13 cellular contexts compared by ENCODE assay signal in genomic region chr19:1992759-1993260, GRCh38. TPM values are rescaled to one million over a fixed set of nuclear protein-coding genes. Genes with fewer than 3 reads are reported as not detected.
DNase-seq lines count a peak whose midpoint lies in the region; ATAC-seq, FAIRE-seq and TF ChIP-seq lines count a peak whose summit lies in the region.
"Had no signal": no experiment of that assay in that cellular context is flagged by ENCODE, and none has a peak within 500 bp of the region (broad histone marks: within the 10 kb centered on the region; RNA-seq: fewer than 3 reads in every experiment).

No MANE protein-coding gene starts in this region.

- H3K27me3 Mint-ChIP-seq in activated CD4-positive, alpha-beta T cell treated with anti-CD3 and anti-CD28 coated beads for 36 hours: no peaks in the 10 kb centered on the region
- no peaks in the 10 kb centered on the region for H3K27me3 Mint-ChIP-seq in activated CD4-positive, alpha-beta T cell treated with anti-CD3 and anti-CD28 coated beads, Interleukin-2, amount 10 ng/mL, durations not matched to agents 24 days and 14 days
- H3K27me3 Mint-ChIP-seq in activated T-cell treated with anti-CD3 and anti-CD28 coated beads, Interleukin-2, amount 50 U/mL, for 72 hours (ENCODE audit: low read depth): no peaks in the 10 kb centered on the region
- H3K27me3 Mint-ChIP-seq in glutamatergic neuron (ENCODE audit: unreplicated experiment): peaks cover 12% of the 10 kb centered on the region

- intact Hi-C loops in activated CD4-positive, alpha-beta T cell treated with anti-CD3 and anti-CD28 coated beads for 36 hours (cut with DNase I, micrococcal nuclease): no loop called here
- intact Hi-C loops in activated CD4-positive, alpha-beta T cell treated with anti-CD3 and anti-CD28 coated beads, Interleukin-2, amount 10 ng/mL, durations not matched to agents 24 days and 14 days (cut with micrococcal nuclease): no loop called here
- intact Hi-C loops in sciatic nerve (cut with DNase I): no loop called here

- peak; percentile 66 for DNase-seq in activated CD4-positive, alpha-beta T cell treated with anti-CD3 and anti-CD28 coated beads for 36 hours
- no peak for DNase-seq in activated CD4-positive, alpha-beta T cell treated with anti-CD3 and anti-CD28 coated beads, Interleukin-2, amount 10 ng/mL, durations not matched to agents 24 days and 14 days
- peak; percentile 99 for DNase-seq in H7
- peak; percentile 16 to 38 for DNase-seq in activated T-cell treated with anti-CD3 and anti-CD28 coated beads, Interleukin-2, amount 50 U/mL, for 72 hours
- no peak for DNase-seq in sciatic nerve (ENCODE audit: low spot score)
- no peak for DNase-seq in frontal cortex (ENCODE audit: low spot score in 2 of 2)
- no peak for DNase-seq in glutamatergic neuron
- DNase-seq: immature natural killer cell, NCI-H1930 had no signal

- CTCF ChIA-PET in activated CD4-positive, alpha-beta T cell treated with anti-CD3 and anti-CD28 coated beads for 36 hours (lab: Charles Lee): no interaction called here

- TF ChIP-seq CTCF in glutamatergic neuron (IDR thresholded peaks at IDR 0.05; ENCODE audit: partially characterized antibody, unreplicated experiment): no peak

- POLR2A ChIA-PET in activated CD4-positive, alpha-beta T cell treated with anti-CD3 and anti-CD28 coated beads for 36 hours (lab: Charles Lee): no interaction called here

- H3K4me3 ChIP-seq in H7 (ENCODE audit: insufficient read depth, low read depth, low read length): no peak overlapping the region
- H3K4me3 ChIP-seq: coronary artery, right atrium auricular region had no signal

- no peaks in the 10 kb centered on the region for H3K4me1 Mint-ChIP-seq in activated CD4-positive, alpha-beta T cell treated with anti-CD3 and anti-CD28 coated beads for 36 hours
- H3K4me1 Mint-ChIP-seq in activated CD4-positive, alpha-beta T cell treated with anti-CD3 and anti-CD28 coated beads, Interleukin-2, amount 10 ng/mL, durations not matched to agents 24 days and 14 days: no peaks in the 10 kb centered on the region
- H3K4me1 Mint-ChIP-seq in activated T-cell treated with anti-CD3 and anti-CD28 coated beads, Interleukin-2, amount 50 U/mL, for 72 hours (ENCODE audit: low read depth): no peaks in the 10 kb centered on the region
- no peaks in the 10 kb centered on the region for H3K4me1 Mint-ChIP-seq in glutamatergic neuron (ENCODE audit: low read depth, unreplicated experiment)

- H3K27ac Mint-ChIP-seq in activated CD4-positive, alpha-beta T cell treated with anti-CD3 and anti-CD28 coated beads for 36 hours: no peak overlapping the region
- H3K27ac Mint-ChIP-seq in activated CD4-positive, alpha-beta T cell treated with anti-CD3 and anti-CD28 coated beads, Interleukin-2, amount 10 ng/mL, durations not matched to agents 24 days and 14 days: no peak overlapping the region
- no peak overlapping the region for H3K27ac Mint-ChIP-seq in activated T-cell treated with anti-CD3 and anti-CD28 coated beads, Interleukin-2, amount 50 U/mL, for 72 hours
- H3K27ac Mint-ChIP-seq in glutamatergic neuron (ENCODE audit: unreplicated experiment): no peak overlapping the region

- H3K27me3 ChIP-seq in H7 (ENCODE audit: control insufficient read depth, insufficient read depth, low read length): no peaks in the 10 kb centered on the region
- H3K27me3 ChIP-seq: right atrium auricular region had no signal

- peaks cover 6% of the 10 kb centered on the region for H3K36me3 ChIP-seq in H7 (replicated peaks; ENCODE audit: control insufficient read depth, insufficient read depth, low read length)

- peaks cover 32% of the 10 kb centered on the region for H3K36me3 Mint-ChIP-seq in activated CD4-positive, alpha-beta T cell treated with anti-CD3 and anti-CD28 coated beads for 36 hours (ENCODE audit: low read depth)
- H3K36me3 Mint-ChIP-seq in activated CD4-positive, alpha-beta T cell treated with anti-CD3 and anti-CD28 coated beads, Interleukin-2, amount 10 ng/mL, durations not matched to agents 24 days and 14 days (ENCODE audit: low read depth): peaks cover 21% of the 10 kb centered on the region
- H3K36me3 Mint-ChIP-seq in activated T-cell treated with anti-CD3 and anti-CD28 coated beads, Interleukin-2, amount 50 U/mL, for 72 hours (ENCODE audit: insufficient read depth in 2 of 2): peaks cover 2 to 9% of the 10 kb centered on the region in 2 donors
- peaks cover 13% of the 10 kb centered on the region for H3K36me3 Mint-ChIP-seq in glutamatergic neuron (ENCODE audit: unreplicated experiment)

- no peaks in the 10 kb centered on the region for H3K9me3 Mint-ChIP-seq in activated CD4-positive, alpha-beta T cell treated with anti-CD3 and anti-CD28 coated beads for 36 hours (ENCODE audit: low read depth)
- no peaks in the 10 kb centered on the region for H3K9me3 Mint-ChIP-seq in activated CD4-positive, alpha-beta T cell treated with anti-CD3 and anti-CD28 coated beads, Interleukin-2, amount 10 ng/mL, durations not matched to agents 24 days and 14 days
- no peaks in the 10 kb centered on the region for H3K9me3 Mint-ChIP-seq in activated T-cell treated with anti-CD3 and anti-CD28 coated beads, Interleukin-2, amount 50 U/mL, for 72 hours
- H3K9me3 Mint-ChIP-seq in glutamatergic neuron (ENCODE audit: unreplicated experiment): peaks cover 11% of the 10 kb centered on the region
- H3K9me3 Mint-ChIP-seq: immature natural killer cell had no signal

- ATAC-seq in activated CD4-positive, alpha-beta T cell treated with anti-CD3 and anti-CD28 coated beads for 36 hours: peak; percentile 52
- ATAC-seq in activated T-cell treated with anti-CD3 and anti-CD28 coated beads, Interleukin-2, amount 50 U/mL, for 72 hours (replicated peaks in 1 of 2): no peak
- ATAC-seq in sciatic nerve (peak; percentile 43), HG03097 (IDR thresholded peaks at IDR 0.05; ENCODE audit: low FRiP score, unreplicated experiment) (no peak)

- H3K4me3 Mint-ChIP-seq in activated CD4-positive, alpha-beta T cell treated with anti-CD3 and anti-CD28 coated beads for 36 hours: no peak overlapping the region
- no peak overlapping the region for H3K4me3 Mint-ChIP-seq in activated CD4-positive, alpha-beta T cell treated with anti-CD3 and anti-CD28 coated beads, Interleukin-2, amount 10 ng/mL, durations not matched to agents 24 days and 14 days
- H3K4me3 Mint-ChIP-seq in activated T-cell treated with anti-CD3 and anti-CD28 coated beads, Interleukin-2, amount 50 U/mL, for 72 hours: no peak overlapping the region
- no peak overlapping the region for H3K4me3 Mint-ChIP-seq in glutamatergic neuron (ENCODE audit: unreplicated experiment)
- H3K4me3 Mint-ChIP-seq: immature natural killer cell had no signal

- FAIRE-seq in frontal cortex (lab: Jason Lieb, UNC): no peak
- FAIRE-seq: GM18507 had no signal

RNA-seq across cellular contexts. Expression of gene BTBD2, which starts 22.7 kb away (rescaled TPM):
- total RNA-seq in activated CD4-positive, alpha-beta T cell treated with anti-CD3 and anti-CD28 coated beads for 36 hours: 10 to 100 TPM; 46.7 to 61.8 TPM
- total RNA-seq in activated CD4-positive, alpha-beta T cell treated with anti-CD3 and anti-CD28 coated beads, Interleukin-2, amount 10 ng/mL, durations not matched to agents 24 days and 14 days: 25.8 and 30.2 TPM in 2 replicates
- 126 and 129 TPM in 2 replicates for total RNA-seq in H7 (2014; rRNA removed; shearing (Covaris generic))
- total RNA-seq in activated T-cell treated with anti-CD3 and anti-CD28 coated beads, Interleukin-2, amount 50 U/mL, for 72 hours: 10 to 100 TPM; 48.7 to 56.2 TPM
- total RNA-seq in sciatic nerve: 65.7 TPM
- total RNA-seq in frontal cortex: 41.2 TPM
- total RNA-seq in glutamatergic neuron (ENCODE audit: unreplicated experiment): 70.4 TPM

RNA-seq across cellular contexts. Expression of gene CSNK1G2, which starts 51.8 kb away (rescaled TPM):
- total RNA-seq in activated CD4-positive, alpha-beta T cell treated with anti-CD3 and anti-CD28 coated beads for 36 hours: 10 to 100 TPM; 56.0 to 78.1 TPM
- 91.7 and 92.8 TPM in 2 replicates for total RNA-seq in activated CD4-positive, alpha-beta T cell treated with anti-CD3 and anti-CD28 coated beads, Interleukin-2, amount 10 ng/mL, durations not matched to agents 24 days and 14 days
- 172 and 186 TPM in 2 replicates for total RNA-seq in H7 (2014; rRNA removed; shearing (Covaris generic))
- 10 to 100 TPM; 63.7 to 66.5 TPM for total RNA-seq in activated T-cell treated with anti-CD3 and anti-CD28 coated beads, Interleukin-2, amount 50 U/mL, for 72 hours
- total RNA-seq in sciatic nerve (51.6 TPM), frontal cortex (41.6 TPM), glutamatergic neuron (ENCODE audit: unreplicated experiment) (104 TPM)

RNA-seq across cellular contexts. Expression of gene MKNK2, which starts 58.2 kb away (rescaled TPM):
- total RNA-seq in activated CD4-positive, alpha-beta T cell treated with anti-CD3 and anti-CD28 coated beads for 36 hours: 100 to 1,000 TPM; 139 to 155 TPM
- 159 and 169 TPM in 2 replicates for total RNA-seq in activated CD4-positive, alpha-beta T cell treated with anti-CD3 and anti-CD28 coated beads, Interleukin-2, amount 10 ng/mL, durations not matched to agents 24 days and 14 days
- total RNA-seq in H7 (2014; rRNA removed; shearing (Covaris generic)): 130 and 135 TPM in 2 replicates
- total RNA-seq in activated T-cell treated with anti-CD3 and anti-CD28 coated beads, Interleukin-2, amount 50 U/mL, for 72 hours: 100 to 1,000 TPM; 120 to 121 TPM
- total RNA-seq in sciatic nerve (140 TPM), frontal cortex (18.3 TPM), glutamatergic neuron (ENCODE audit: unreplicated experiment) (149 TPM)

Comparison
In these comparisons a context has a peak if more than half of its experiments do, and no peak if none do; other contexts are left out.
1. DNase-seq: peak in activated CD4-positive, alpha-beta T cell treated with anti-CD3 and anti-CD28 coated beads for 36 hours (single experiment), H7 (single experiment) and activated T-cell treated with anti-CD3 and anti-CD28 coated beads, Interleukin-2, amount 50 U/mL, for 72 hours (2 of 2); none in activated CD4-positive, alpha-beta T cell treated with anti-CD3 and anti-CD28 coated beads, Interleukin-2, amount 10 ng/mL, durations not matched to agents 24 days and 14 days (single experiment), sciatic nerve (single experiment), frontal cortex (0 of 2) and glutamatergic neuron (single experiment).
2. ATAC-seq: peak in activated CD4-positive, alpha-beta T cell treated with anti-CD3 and anti-CD28 coated beads for 36 hours (single experiment) and sciatic nerve (single experiment); none in activated T-cell treated with anti-CD3 and anti-CD28 coated beads, Interleukin-2, amount 50 U/mL, for 72 hours (0 of 2) and HG03097 (single experiment).